Comparison of ENCODE assay signal across 17 cellular contexts in genomic region chr3:49255686-49256085, GRCh38. TPM values are rescaled to one million over a fixed set of nuclear protein-coding genes. Genes with fewer than 3 reads are reported as not detected.
DNase-seq lines count a peak whose midpoint lies in the region; ATAC-seq and TF ChIP-seq lines count a peak whose summit lies in the region.
"Had no signal": no experiment of that assay in that cellular context is flagged by ENCODE, and none has a peak within 500 bp of the region (broad histone marks: within the 10 kb centered on the region; RNA-seq: fewer than 3 reads in every experiment).

No MANE protein-coding gene starts in this region.

- DNase-seq in Right ventricle myocardium superior (peak; percentile 17), right atrium auricular region (ENCODE audit: low spot score) (no peak), dermis blood vessel endothelial cell (peak; percentile 16), posterior vena cava (ENCODE audit: low spot score) (peak; percentile 22), foreskin fibroblast (no peak), upper lobe of left lung (no peak)
- DNase-seq in activated CD8-positive, alpha-beta T cell treated with anti-CD3 and anti-CD28 coated beads, Interleukin-2, amount 10 ng/mL, durations not matched to agents 7 days and 5 days = no peak
- DNase-seq: BE2C; Calu3; CD8-positive, alpha-beta T cell; NCI-H1417; NCI-H187; NCI-H345; NCI-H524 treated with DMSO at 0.1 percent for 48 hours had no signal

- H3K27ac Mint-ChIP-seq in activated CD8-positive, alpha-beta T cell treated with anti-CD3 and anti-CD28 coated beads, Interleukin-2, amount 10 ng/mL, durations not matched to agents 7 days and 5 days = no peak overlapping the region
- H3K27ac Mint-ChIP-seq: CD8-positive, alpha-beta T cell had no signal

- intact Hi-C loops in Right ventricle myocardium superior (cut with DNase I) (no loop called here), posterior vena cava (cut with DNase I) (no loop called here)

- H3K36me3 ChIP-seq in right atrium auricular region (no peaks in the 10 kb centered on the region), upper lobe of left lung (no peaks in the 10 kb centered on the region)
- H3K36me3 ChIP-seq: BE2C, SJSA1 had no signal

- H3K36me3 Mint-ChIP-seq in activated CD8-positive, alpha-beta T cell treated with anti-CD3 and anti-CD28 coated beads, Interleukin-2, amount 10 ng/mL, durations not matched to agents 7 days and 5 days (ENCODE audit: low read depth) = no peaks in the 10 kb centered on the region
- H3K36me3 Mint-ChIP-seq: CD8-positive, alpha-beta T cell had no signal

- H3K9me3 ChIP-seq in right atrium auricular region (no peaks in the 10 kb centered on the region), upper lobe of left lung (no peaks in the 10 kb centered on the region)
- H3K9me3 ChIP-seq: BE2C, SJSA1 had no signal

- H3K4me3 ChIP-seq in right atrium auricular region (no peak overlapping the region), foreskin fibroblast (ENCODE audit: low read depth in 1 of 2, low read length in 2 of 2) (no peak overlapping the region), upper lobe of left lung (no peak overlapping the region)
- H3K4me3 ChIP-seq: K562, SJSA1 had no signal

- ATAC-seq in Right ventricle myocardium superior (ENCODE audit: poor library complexity) = no peak
- ATAC-seq in upper lobe of left lung (ENCODE audit: low FRiP score in 2 of 2) = no peak
- ATAC-seq in activated CD8-positive, alpha-beta T cell treated with anti-CD3 and anti-CD28 coated beads, Interleukin-2, amount 10 ng/mL, durations not matched to agents 7 days and 5 days = no peak
- no peak for ATAC-seq in HG03135 (IDR thresholded peaks at IDR 0.05; ENCODE audit: unreplicated experiment)
- ATAC-seq: CD8-positive, alpha-beta T cell had no signal

- CTCF ChIA-PET in activated CD8-positive, alpha-beta T cell treated with anti-CD3 and anti-CD28 coated beads, Interleukin-2, amount 10 ng/mL, durations not matched to agents 7 days and 5 days (lab: Charles Lee) = no interaction called here

- H3K27me3 Mint-ChIP-seq in activated CD8-positive, alpha-beta T cell treated with anti-CD3 and anti-CD28 coated beads, Interleukin-2, amount 10 ng/mL, durations not matched to agents 7 days and 5 days (ENCODE audit: low read depth) = peaks cover 2% of the 10 kb centered on the region

- H3K4me1 ChIP-seq in right atrium auricular region (no peaks in the 10 kb centered on the region), upper lobe of left lung (no peaks in the 10 kb centered on the region)
- H3K4me1 ChIP-seq: BE2C, SJSA1 had no signal

- WGBS in upper lobe of left lung, 2 donors = 82 to 90% methylated on average over 5 of the region's 5 CpGs

- H3K4me3 Mint-ChIP-seq in activated CD8-positive, alpha-beta T cell treated with anti-CD3 and anti-CD28 coated beads, Interleukin-2, amount 10 ng/mL, durations not matched to agents 7 days and 5 days = no peak overlapping the region
- H3K4me3 Mint-ChIP-seq: CD8-positive, alpha-beta T cell had no signal

- H3K27ac ChIP-seq in right atrium auricular region (no peak overlapping the region), upper lobe of left lung (no peak overlapping the region)
- H3K27ac ChIP-seq: SJSA1 had no signal

- no peak for TF ChIP-seq EP300 in upper lobe of left lung (IDR thresholded peaks at IDR 0.05)

- H3K27me3 ChIP-seq in right atrium auricular region (no peaks in the 10 kb centered on the region), upper lobe of left lung (no peaks in the 10 kb centered on the region)
- H3K27me3 ChIP-seq: BE2C, SJSA1 had no signal

- POLR2A ChIA-PET in activated CD8-positive, alpha-beta T cell treated with anti-CD3 and anti-CD28 coated beads, Interleukin-2, amount 10 ng/mL, durations not matched to agents 7 days and 5 days (lab: Charles Lee) = no interaction called here

- no peaks in the 10 kb centered on the region for H3K9me3 Mint-ChIP-seq in activated CD8-positive, alpha-beta T cell treated with anti-CD3 and anti-CD28 coated beads, Interleukin-2, amount 10 ng/mL, durations not matched to agents 7 days and 5 days (ENCODE audit: insufficient read depth)
- H3K9me3 Mint-ChIP-seq: CD8-positive, alpha-beta T cell had no signal

- TF ChIP-seq CTCF in right atrium auricular region (IDR thresholded peaks at IDR 0.05) = no peak
- no peak for TF ChIP-seq CTCF in foreskin fibroblast (IDR thresholded peaks at IDR 0.05; ENCODE audit: low read depth, low read length)
- TF ChIP-seq CTCF in upper lobe of left lung (IDR thresholded peaks at IDR 0.05) = no peak

- peaks cover 5% of the 10 kb centered on the region for H3K4me1 Mint-ChIP-seq in activated CD8-positive, alpha-beta T cell treated with anti-CD3 and anti-CD28 coated beads, Interleukin-2, amount 10 ng/mL, durations not matched to agents 7 days and 5 days (ENCODE audit: low read depth)

- TF ChIP-seq POLR2A in upper lobe of left lung (IDR thresholded peaks at IDR 0.05) = no peak

RNA-seq across cellular contexts. Expression of gene C3orf62, which starts 21.3 kb away (rescaled TPM):
- 2.6 TPM for total RNA-seq in Right ventricle myocardium superior
- 1 to 10 TPM; 1.0 to 1.5 TPM for total RNA-seq in right atrium auricular region
- 1.4 and 1.5 TPM in 2 replicates for total RNA-seq in dermis blood vessel endothelial cell
- total RNA-seq in posterior vena cava = 1 to 10 TPM; 2.6 to 3.3 TPM
- total RNA-seq in upper lobe of left lung = 10 to 100 TPM in 1 of 6 donors, 1 to 10 TPM in 5; 4.2 to 15.7 (median 7.1) TPM
- 10 to 100 TPM; 10.4 to 11.1 TPM for total RNA-seq in activated CD8-positive, alpha-beta T cell treated with anti-CD3 and anti-CD28 coated beads, Interleukin-2, amount 10 ng/mL, durations not matched to agents 7 days and 5 days

Comparison
In these comparisons a context has a peak if more than half of its experiments do, and no peak if none do; other contexts are left out.
1. DNase-seq: peak in Right ventricle myocardium superior (single experiment), dermis blood vessel endothelial cell (single experiment) and posterior vena cava (single experiment); none in right atrium auricular region (single experiment), foreskin fibroblast (0 of 2), upper lobe of left lung (0 of 2) and activated CD8-positive, alpha-beta T cell treated with anti-CD3 and anti-CD28 coated beads, Interleukin-2, amount 10 ng/mL, durations not matched to agents 7 days and 5 days (single experiment).